In the genomic region with DNA sequence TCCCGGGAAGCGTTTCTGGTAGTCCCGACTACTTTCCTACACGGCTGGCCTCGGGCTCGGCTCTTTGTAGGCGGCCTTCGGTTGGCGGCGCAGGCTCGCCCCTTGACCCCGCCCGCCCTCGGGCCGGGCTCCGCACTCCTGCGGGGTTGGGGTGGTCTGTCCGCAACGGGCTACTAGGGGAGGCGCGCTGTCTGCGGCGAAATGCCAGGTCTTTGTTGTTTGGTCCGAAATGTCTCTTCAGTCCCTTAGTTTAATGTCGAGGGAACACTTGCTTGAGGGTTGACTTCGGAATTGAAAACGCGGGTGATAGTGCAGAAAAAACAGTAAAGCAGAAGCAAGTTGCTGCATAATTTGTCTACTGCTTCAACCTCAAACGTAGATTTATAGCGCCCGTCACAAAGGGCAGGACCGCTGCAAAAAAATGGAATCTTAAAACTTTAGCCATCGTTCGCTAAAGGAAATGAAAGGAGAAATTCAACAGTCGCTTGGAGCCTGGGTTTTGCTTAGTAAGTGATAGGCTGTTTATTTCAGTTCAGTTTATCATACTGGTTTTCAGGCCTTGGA, we compare ENCODE assay signal across 8 cellular contexts. TPM values are rescaled to one million over a fixed set of nuclear protein-coding genes. Genes with fewer than 3 reads are reported as not detected.
DNase-seq lines count a peak whose midpoint lies in the region; ATAC-seq lines count a peak whose summit lies in the region.

No MANE protein-coding gene starts in this region.

- DNase-seq in activated naive CD4-positive, alpha-beta T cell treated with anti-CD3 and anti-CD28 coated beads for 36 hours: no peak
- DNase-seq in activated naive CD4-positive, alpha-beta T cell treated with anti-CD3 and anti-CD28 coated beads, Interleukin-2, amount 50 U/mL, for 16 hours: no peak
- DNase-seq in NOMO-1 (lab: John Stamatoyannopoulos, UW; ENCODE audit: unreplicated experiment in 2 of 2): peak; percentile 60 to 78
- no peak for DNase-seq in NCI-H146 (lab: John Stamatoyannopoulos, UW)
- no peak for DNase-seq in posterior cingulate gyrus

- H3K36me3 Mint-ChIP-seq in activated naive CD4-positive, alpha-beta T cell treated with anti-CD3 and anti-CD28 coated beads for 36 hours (ENCODE audit: low read depth): peaks cover 19% of the 10 kb centered on the region

- peak overlapping the region; percentile 80 to 99 for H3K4me3 ChIP-seq in duodenal mucosa (ENCODE audit: low read depth in 1 of 2, low read length in 2 of 2)
- H3K4me3 ChIP-seq in muscle layer of colon (ENCODE audit: low read depth in 1 of 2, low read length in 2 of 2): peak overlapping the region; percentile 85 to 96

- CTCF ChIA-PET in activated naive CD4-positive, alpha-beta T cell treated with anti-CD3 and anti-CD28 coated beads for 36 hours (lab: Charles Lee): interaction anchor here (0.9 to 2.5 kb wide), 4 partner anchors 13 to 92 kb away, joined by 4 to 17 read pairs (median 6); a partner anchor contains a TSS

- peak; percentile 52 for ATAC-seq in HG02885 (IDR thresholded peaks at IDR 0.05; ENCODE audit: poor library complexity, unreplicated experiment)

- H3K27ac ChIP-seq in duodenal mucosa (ENCODE audit: low read depth, low read length) (peak overlapping the region; percentile 79), muscle layer of colon (ENCODE audit: low read depth, low read length) (peak overlapping the region; percentile 85)

- H3K9ac ChIP-seq in duodenal mucosa (ENCODE audit: low read depth in 1 of 2, low read length in 2 of 2) (peak overlapping the region; percentile 76 to 85), muscle layer of colon (ENCODE audit: low read length) (peak overlapping the region; percentile 76)

- no peaks in the 10 kb centered on the region for H3K27me3 Mint-ChIP-seq in activated naive CD4-positive, alpha-beta T cell treated with anti-CD3 and anti-CD28 coated beads for 36 hours (ENCODE audit: low read depth)

- no peaks in the 10 kb centered on the region for H3K9me3 Mint-ChIP-seq in activated naive CD4-positive, alpha-beta T cell treated with anti-CD3 and anti-CD28 coated beads for 36 hours

- H3K9me3 ChIP-seq in duodenal mucosa (ENCODE audit: control insufficient read depth in 1 of 2, low read length in 2 of 2): no peaks in the 10 kb centered on the region
- H3K9me3 ChIP-seq in muscle layer of colon (ENCODE audit: low read length): no peaks in the 10 kb centered on the region

- peak overlapping the region; percentile 91 for H3K4me3 Mint-ChIP-seq in activated naive CD4-positive, alpha-beta T cell treated with anti-CD3 and anti-CD28 coated beads for 36 hours

- H3K4me1 Mint-ChIP-seq in activated naive CD4-positive, alpha-beta T cell treated with anti-CD3 and anti-CD28 coated beads for 36 hours (ENCODE audit: low read depth): peaks cover 52% of the 10 kb centered on the region

- no peaks in the 10 kb centered on the region for H3K27me3 ChIP-seq in duodenal mucosa (ENCODE audit: control insufficient read depth in 1 of 2, insufficient read depth in 2 of 2, low read length in 2 of 2)
- no peaks in the 10 kb centered on the region for H3K27me3 ChIP-seq in muscle layer of colon (ENCODE audit: control insufficient read depth in 1 of 2, insufficient read depth in 2 of 2, low read length in 2 of 2)

- intact Hi-C loops in activated naive CD4-positive, alpha-beta T cell treated with anti-CD3 and anti-CD28 coated beads for 36 hours (cut with micrococcal nuclease): loop anchor here (1.0 to 10.0 kb wide), 11 partner anchors 20 to 1058 kb away; a partner anchor contains a TSS
- intact Hi-C loops in posterior cingulate gyrus (cut with DNase I): loop anchor here (2.0 kb wide), 1 partner anchor 20 kb away; a partner anchor contains a TSS

- H3K36me3 ChIP-seq in duodenal mucosa (ENCODE audit: control insufficient read depth in 1 of 2, insufficient read depth in 2 of 2, low read length in 2 of 2) (peaks cover 4 to 10% of the 10 kb centered on the region in 2 donors), muscle layer of colon (ENCODE audit: insufficient read depth, low read length) (peaks cover 12% of the 10 kb centered on the region)

- H3K4me1 ChIP-seq in duodenal mucosa (ENCODE audit: control insufficient read depth in 1 of 2, insufficient read depth in 2 of 2, low read length in 2 of 2) (peaks cover 49 to 50% of the 10 kb centered on the region in 2 donors), muscle layer of colon (ENCODE audit: insufficient read depth, low read length) (peaks cover 44% of the 10 kb centered on the region)

- H3K27ac Mint-ChIP-seq in activated naive CD4-positive, alpha-beta T cell treated with anti-CD3 and anti-CD28 coated beads for 36 hours: peak overlapping the region; percentile 83

RNA-seq across cellular contexts. Expression of a gene that starts 0.4 kb away (rescaled TPM):
- 10 to 100 TPM; 15.2 to 15.6 TPM for total RNA-seq in activated naive CD4-positive, alpha-beta T cell treated with anti-CD3 and anti-CD28 coated beads for 36 hours

RNA-seq across cellular contexts. Expression of a gene that starts 0.5 kb away (rescaled TPM):
- 1 to 10 TPM; 7.0 to 7.6 TPM for total RNA-seq in activated naive CD4-positive, alpha-beta T cell treated with anti-CD3 and anti-CD28 coated beads for 36 hours

RNA-seq across cellular contexts. Expression of a gene that starts 19.5 kb away (rescaled TPM):
- under 1 TPM; 0.64 to 0.67 TPM for total RNA-seq in activated naive CD4-positive, alpha-beta T cell treated with anti-CD3 and anti-CD28 coated beads for 36 hours

Comparison
In these comparisons a context has a peak if more than half of its experiments do, and no peak if none do; other contexts are left out.
1. DNase-seq: peak in NOMO-1 (2 of 2); none in activated naive CD4-positive, alpha-beta T cell treated with anti-CD3 and anti-CD28 coated beads for 36 hours (single experiment), activated naive CD4-positive, alpha-beta T cell treated with anti-CD3 and anti-CD28 coated beads, Interleukin-2, amount 50 U/mL, for 16 hours (single experiment), NCI-H146 (single experiment) and posterior cingulate gyrus (0 of 10).